ENCODE assay signal across 1 cellular context in the genomic region with DNA sequence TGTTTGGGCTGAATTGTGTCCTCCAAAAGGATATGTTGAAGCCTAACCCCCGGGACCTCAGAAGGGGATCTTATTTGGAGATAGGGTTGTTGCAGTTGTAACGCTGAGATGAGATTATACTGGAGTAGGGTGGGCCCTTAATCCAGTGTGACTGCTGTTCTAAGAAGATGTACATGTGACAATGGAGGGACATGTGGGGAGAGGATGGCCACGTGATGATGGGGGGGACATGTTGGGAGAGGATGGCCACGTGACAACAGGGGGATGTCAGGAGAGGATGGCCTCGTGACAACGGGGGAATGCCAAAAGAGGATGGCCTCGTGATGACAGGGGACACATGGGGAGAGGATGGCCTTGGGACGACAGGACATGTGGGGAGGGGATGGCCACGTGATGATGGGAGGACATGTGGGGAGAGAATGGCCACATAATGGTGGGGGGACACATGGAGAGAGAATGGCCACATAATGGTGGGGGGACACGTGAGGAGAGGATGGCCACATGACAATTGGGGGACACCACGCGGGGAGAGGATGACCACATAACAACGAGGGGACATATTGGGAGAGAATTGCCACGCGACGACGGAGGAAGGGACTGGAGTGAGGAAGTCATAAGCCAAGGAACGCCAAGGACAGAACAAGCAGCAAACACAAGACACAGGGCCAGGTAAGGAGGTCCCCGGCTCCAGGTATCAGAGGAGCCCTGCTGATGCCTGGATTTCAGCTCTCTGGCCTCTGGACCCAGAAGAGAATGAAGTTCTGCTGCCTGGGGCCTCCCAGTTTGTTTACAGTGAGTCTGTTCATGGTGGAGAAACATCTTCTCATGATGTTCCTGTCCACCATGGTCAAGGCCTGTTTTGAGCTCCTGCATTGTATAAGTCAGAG.
TF ChIP-seq lines count a peak whose summit lies in the region.

No MANE protein-coding gene starts in this region.

TF ChIP-seq in endothelial cell of umbilical vein, 7 proteins besides CTCF, POLR2A, EP300 and RAD21:
- TF ChIP-seq FOS (IDR thresholded peaks at IDR 0.05; ENCODE audit: borderline replicate concordance, insufficient read depth, low read length) = no peak
- no peak for TF ChIP-seq EZH2 (IDR thresholded peaks at IDR 0.05; ENCODE audit: borderline replicate concordance, low read depth, low read length, severe bottlenecking)
- TF ChIP-seq JUN (IDR thresholded peaks at IDR 0.05; ENCODE audit: borderline replicate concordance, insufficient read depth, insufficient read length, low read depth) = no peak
- TF ChIP-seq MAX (IDR thresholded peaks at IDR 0.05; ENCODE audit: insufficient read depth, insufficient read length) = no peak
- TF ChIP-seq GATA2 (IDR thresholded peaks at IDR 0.05; ENCODE audit: insufficient read depth, insufficient read length, low read depth, low read length) = no peak
- no peak for TF ChIP-seq POLR2AphosphoS5 (IDR thresholded peaks at IDR 0.05; ENCODE audit: insufficient read depth, low read depth, low read length)
- no peak for TF ChIP-seq MYC (IDR thresholded peaks at IDR 0.05; ENCODE audit: low read depth, low read length)
